16 cellular contexts compared by ENCODE assay signal in genomic region chr5:82560546-82560945, GRCh38.
DNase-seq lines count a peak whose midpoint lies in the region; ATAC-seq and TF ChIP-seq lines count a peak whose summit lies in the region.
"Had no signal": no experiment of that assay in that cellular context is flagged by ENCODE, and none has a peak within 500 bp of the region (broad histone marks: within the 10 kb centered on the region; RNA-seq: fewer than 3 reads in every experiment).

No MANE protein-coding gene starts in this region.

- H3K9me3 ChIP-seq in adipocyte (ENCODE audit: control insufficient read depth, low read length) (no peaks in the 10 kb centered on the region), body of pancreas (no peaks in the 10 kb centered on the region)
- no peaks in the 10 kb centered on the region for H3K9me3 ChIP-seq in CD4-positive, alpha-beta T cell (ENCODE audit: control insufficient read depth, low read length)

- no peaks in the 10 kb centered on the region for H3K4me1 Mint-ChIP-seq in CD4-positive, alpha-beta T cell (ENCODE audit: low read depth)
- H3K4me1 Mint-ChIP-seq: GM23338 had no signal

- CTCF ChIA-PET in CD4-positive, alpha-beta T cell (lab: Charles Lee), result no interaction called here

- ATAC-seq in HG03521 (IDR thresholded peaks at IDR 0.05; ENCODE audit: unreplicated experiment), result no peak
- no peak for ATAC-seq in body of pancreas
- ATAC-seq in CD4-positive, alpha-beta T cell (ENCODE audit: poor library complexity), result no peak
- ATAC-seq: GM23338, HCT116, Panc1 had no signal

- 49 to 52% methylated on average over 5 of the region's 5 CpGs for WGBS in body of pancreas, 2 donors

- H3K4me3 ChIP-seq in adipocyte (ENCODE audit: low read length) (no peak overlapping the region), retinal pigment epithelial cell (ENCODE audit: low read length) (no peak overlapping the region), body of pancreas (no peak overlapping the region)
- H3K4me3 ChIP-seq: GM23338 had no signal

- TF ChIP-seq CTCF in retinal pigment epithelial cell (conservative IDR thresholded peaks at IDR 0.05; ENCODE audit: low read depth, low read length) (no peak), body of pancreas (IDR thresholded peaks at IDR 0.05) (no peak)
- TF ChIP-seq CTCF in CD4-positive, alpha-beta T cell (IDR thresholded peaks at IDR 0.05), result no peak

- H3K4me1 ChIP-seq in adipocyte (ENCODE audit: control insufficient read depth, insufficient read depth, low read length) (no peaks in the 10 kb centered on the region), body of pancreas (peaks cover 19% of the 10 kb centered on the region)
- H3K4me1 ChIP-seq: Caco-2 had no signal

- H3K27ac ChIP-seq in body of pancreas, result peak overlapping the region in 1 of 4 donors; percentile 17
- H3K27ac ChIP-seq in CD4-positive, alpha-beta T cell (ENCODE audit: low read depth, low read length), result no peak overlapping the region
- H3K27ac ChIP-seq: HL-60 had no signal

- no peak overlapping the region for H3K4me3 Mint-ChIP-seq in CD4-positive, alpha-beta T cell
- H3K4me3 Mint-ChIP-seq: GM23338 had no signal

- no peak for TF ChIP-seq POLR2A in body of pancreas (IDR thresholded peaks at IDR 0.05)

- DNase-seq in NCI-H1105 (lab: John Stamatoyannopoulos, UW) (peak; percentile 58), NCI-H2227 (lab: John Stamatoyannopoulos, UW; ENCODE audit: unreplicated experiment) (peak; percentile 12), adipocyte (ENCODE audit: low read depth) (peak; percentile 59), retinal pigment epithelial cell (ENCODE audit: low read depth) (peak; percentile 72), body of pancreas (no peak)
- DNase-seq in CD4-positive, alpha-beta T cell, result no peak
- DNase-seq: Caco-2, NCI-H1436, NCI-H2029 treated with DMSO at 0.1 percent for 48 hours, NCI-H226, SW 1271 had no signal

- H3K36me3 Mint-ChIP-seq in CD4-positive, alpha-beta T cell (ENCODE audit: low read depth), result no peaks in the 10 kb centered on the region

- H3K9me3 Mint-ChIP-seq in CD4-positive, alpha-beta T cell, result peaks cover 9% of the 10 kb centered on the region

- H3K27ac Mint-ChIP-seq in CD4-positive, alpha-beta T cell, result no peak overlapping the region
- H3K27ac Mint-ChIP-seq: GM23338 had no signal

- intact Hi-C loops in body of pancreas (cut with DNase I), result no loop called here
- intact Hi-C loops in CD4-positive, alpha-beta T cell (cut with DNase I, micrococcal nuclease), result no loop called here

- H3K36me3 ChIP-seq in adipocyte (ENCODE audit: control insufficient read depth, insufficient read depth, low read length, severe bottlenecking) (no peaks in the 10 kb centered on the region), body of pancreas (replicated peaks in 1 of 2; ENCODE audit: insufficient read depth in 1 of 2, low read depth in 2 of 2) (no peaks in the 10 kb centered on the region)

- H3K27me3 ChIP-seq in adipocyte (replicated peaks; ENCODE audit: control insufficient read depth, insufficient read depth, low read length) (no peaks in the 10 kb centered on the region), body of pancreas (no peaks in the 10 kb centered on the region)
- peaks cover 7% of the 10 kb centered on the region for H3K27me3 ChIP-seq in CD4-positive, alpha-beta T cell (ENCODE audit: control insufficient read depth, insufficient read depth, low read length)

- POLR2A ChIA-PET in CD4-positive, alpha-beta T cell (lab: Charles Lee), result no interaction called here

- H3K27me3 Mint-ChIP-seq in CD4-positive, alpha-beta T cell, result peaks cover 12% of the 10 kb centered on the region

- no peak overlapping the region for H3K9ac ChIP-seq in adipocyte (ENCODE audit: low read length)

Comparison
In these comparisons a context has a peak if more than half of its experiments do, and no peak if none do; other contexts are left out.
1. DNase-seq: peak in NCI-H1105 (single experiment), NCI-H2227 (single experiment), adipocyte (single experiment) and retinal pigment epithelial cell (single experiment); none in body of pancreas (0 of 4) and CD4-positive, alpha-beta T cell (0 of 10).